ENCODE assay signal across 30 cellular contexts in genomic region chr19:3882041-3882384, GRCh38. TPM values are rescaled to one million over a fixed set of nuclear protein-coding genes. Genes with fewer than 3 reads are reported as not detected.
A peak's percentile ranks its signal among the peaks of the same experiment; 100 is the strongest.
DNase-seq lines count a peak whose midpoint lies in the region; ATAC-seq and TF ChIP-seq lines count a peak whose summit lies in the region.
"Had no signal": no experiment of that assay in that cellular context is flagged by ENCODE, and none has a peak within 500 bp of the region (broad histone marks: within the 10 kb centered on the region; RNA-seq: fewer than 3 reads in every experiment).

No MANE protein-coding gene starts in this region.

- H2AFZ ChIP-seq in Loucy (ENCODE audit: low read length) = peak overlapping the region; percentile 64; the same call in 1 of the 2 replicates

- peaks cover 0 to 14% (median 0%) of the 10 kb centered on the region in 11 experiments; a peak in 6 of 22 replicates for H4K20me1 ChIP-seq in BLaER1 treated with 17β-estradiol and CSF1 and Interleukin-3, amounts not matched to agents 10 nM and 100 nM
- no peaks in the 10 kb centered on the region for H4K20me1 ChIP-seq in Loucy (ENCODE audit: insufficient read depth, low read length, poor library complexity, severe bottlenecking)

- 38 to 39% methylated on average over 6 of the region's 6 CpGs for WGBS in endodermal cell (ENCODE audit: insufficient coverage in 1 of 2, insufficient read length in 1 of 2), 2 experiments

- H3K36me3 Mint-ChIP-seq in endodermal cell (ENCODE audit: low read depth) (no peaks in the 10 kb centered on the region), naive B cell (no peaks in the 10 kb centered on the region)

- H3K9me3 ChIP-seq in BLaER1 treated with 17β-estradiol and CSF1 and Interleukin-3, amounts not matched to agents 10 nM and 100 nM (replicated peaks in 1 of 11) = no peaks in the 10 kb centered on the region
- H3K9me3 ChIP-seq in Loucy (ENCODE audit: insufficient read depth, low read depth, low read length) (no peaks in the 10 kb centered on the region), endodermal cell (ENCODE audit: control insufficient read depth, low read length) (no peaks in the 10 kb centered on the region)
- H3K9me3 ChIP-seq: HAP-1, suprapubic skin, upper lobe of right lung had no signal

- H3K27ac Mint-ChIP-seq in endodermal cell (no peak overlapping the region), naive B cell (no peak overlapping the region)
- H3K27ac Mint-ChIP-seq: T-helper 2 cell treated with Interferon-gamma antibody and Interleukin-4, amounts not matched to agents 5 μg/mL and 100 μg/mL, for 36 hours had no signal

- peaks cover 30% of the 10 kb centered on the region for H3K27me3 Mint-ChIP-seq in endodermal cell (ENCODE audit: insufficient read depth)
- peaks cover 15 to 65% (median 33%) of the 10 kb centered on the region in 3 donors for H3K27me3 Mint-ChIP-seq in naive B cell

- no peak overlapping the region for H3K4me3 ChIP-seq in BLaER1 treated with 17β-estradiol and CSF1 and Interleukin-3, amounts not matched to agents 10 nM and 100 nM
- H3K4me3 ChIP-seq in Loucy (ENCODE audit: low read length, poor library complexity, severe bottlenecking) (peak overlapping the region; percentile 20), endodermal cell (ENCODE audit: low read length) (peak overlapping the region; percentile 57)
- H3K4me3 ChIP-seq: HAP-1, suprapubic skin, upper lobe of right lung had no signal

- peaks cover 5 to 7% (median 6%) of the 10 kb centered on the region in 10 experiments; a peak in 15 of 20 replicates for H3K4me1 ChIP-seq in BLaER1 treated with 17β-estradiol and CSF1 and Interleukin-3, amounts not matched to agents 10 nM and 100 nM
- H3K4me1 ChIP-seq in Loucy (ENCODE audit: insufficient read depth, low read length, poor library complexity, severe bottlenecking) = no peaks in the 10 kb centered on the region
- H3K4me1 ChIP-seq in endodermal cell (ENCODE audit: control insufficient read depth, insufficient read depth, low read length) = peaks cover 3% of the 10 kb centered on the region
- H3K4me1 ChIP-seq: HAP-1, upper lobe of right lung had no signal

- H3K9ac ChIP-seq in BLaER1 treated with 17β-estradiol and CSF1 and Interleukin-3, amounts not matched to agents 10 nM and 100 nM = no peak overlapping the region
- H3K9ac ChIP-seq in Loucy (ENCODE audit: low read depth, low read length, poor library complexity, severe bottlenecking) = no peak overlapping the region
- H3K9ac ChIP-seq in endodermal cell (ENCODE audit: extremely low read depth, low read length, poor library complexity, severe bottlenecking) = no peak overlapping the region

- no peaks in the 10 kb centered on the region for H3F3A ChIP-seq in Loucy (ENCODE audit: low read depth)

- no peaks in the 10 kb centered on the region for H3K79me2 ChIP-seq in Loucy (ENCODE audit: insufficient read depth, low read length)

- DNase-seq in endodermal cell = no peak
- no peak for DNase-seq in naive B cell
- DNase-seq: ACHN; activated CD4-positive, alpha-beta T cell treated with anti-CD3 and anti-CD28 coated beads, Interleukin-2, amount 50 U/mL, for 1 hour; activated T-cell treated with anti-CD3 and anti-CD28 coated beads, Interleukin-2, amount 50 U/mL, for 4 hours; dermis blood vessel endothelial cell; KG1; left cardiac atrium; mammary epithelial cell; NCI-H1436 treated with DMSO at 0.1 percent for 48 hours; PC-3; stimulated activated naive CD4-positive, alpha-beta T cell; upper lobe of right lung had no signal

- no peaks in the 10 kb centered on the region for H3K9me3 Mint-ChIP-seq in endodermal cell
- no peaks in the 10 kb centered on the region for H3K9me3 Mint-ChIP-seq in naive B cell
- H3K9me3 Mint-ChIP-seq: activated T-cell treated with anti-CD3 and anti-CD28 coated beads, Interleukin-2, amount 50 U/mL, for 4 hours; T-helper 2 cell treated with Interferon-gamma antibody and Interleukin-4, amounts not matched to agents 5 μg/mL and 100 μg/mL, for 36 hours had no signal

- ATAC-seq in naive B cell (ENCODE audit: low read depth in 2 of 2) (no peak), GM18858 (IDR thresholded peaks at IDR 0.05; ENCODE audit: unreplicated experiment) (no peak), GM21526 (IDR thresholded peaks at IDR 0.05; ENCODE audit: low FRiP score, unreplicated experiment) (no peak), GM18870 (IDR thresholded peaks at IDR 0.05; ENCODE audit: unreplicated experiment) (no peak), HG03457 (IDR thresholded peaks at IDR 0.05; ENCODE audit: unreplicated experiment) (no peak)
- ATAC-seq: activated T-cell treated with anti-CD3 and anti-CD28 coated beads, Interleukin-2, amount 50 U/mL, for 4 hours; left cardiac atrium; PC-3; Right ventricle myocardium inferior; SK-N-SH treated with all-trans-retinoic acid at 6 μM for 48 hours; upper lobe of right lung had no signal

- no peaks in the 10 kb centered on the region for H3K36me3 ChIP-seq in BLaER1 treated with 17β-estradiol and CSF1 and Interleukin-3, amounts not matched to agents 10 nM and 100 nM
- H3K36me3 ChIP-seq in Loucy (ENCODE audit: insufficient read depth, low read length) (no peaks in the 10 kb centered on the region), endodermal cell (ENCODE audit: control insufficient read depth, insufficient read depth, low read length) (no peaks in the 10 kb centered on the region)
- H3K36me3 ChIP-seq: HAP-1, suprapubic skin, upper lobe of right lung had no signal

- H3K27ac ChIP-seq in BLaER1 treated with 17β-estradiol and CSF1 and Interleukin-3, amounts not matched to agents 10 nM and 100 nM = no peak overlapping the region
- no peak overlapping the region for H3K27ac ChIP-seq in endodermal cell (ENCODE audit: low read depth, low read length)
- H3K27ac ChIP-seq: C4-2B, epithelial cell of prostate, suprapubic skin, upper lobe of right lung had no signal

- H3K27me3 ChIP-seq in BLaER1 treated with 17β-estradiol and CSF1 and Interleukin-3, amounts not matched to agents 10 nM and 100 nM = peaks cover 25 to 45% (median 33%) of the 10 kb centered on the region in 11 experiments
- H3K27me3 ChIP-seq in Loucy (ENCODE audit: insufficient read depth, low read length, poor library complexity, severe bottlenecking) (no peaks in the 10 kb centered on the region), endodermal cell (ENCODE audit: control insufficient read depth, insufficient read depth, low read length, poor library complexity, severe bottlenecking) (peaks cover 44% of the 10 kb centered on the region)

- no peaks in the 10 kb centered on the region for H3K9me2 ChIP-seq in Loucy (replicated peaks; ENCODE audit: low read depth, low read length)

- peaks cover 9% of the 10 kb centered on the region for H3K4me1 Mint-ChIP-seq in endodermal cell
- peaks cover 5 to 13% (median 6%) of the 10 kb centered on the region in 3 donors for H3K4me1 Mint-ChIP-seq in naive B cell

- H3K4me3 Mint-ChIP-seq in endodermal cell = peak overlapping the region; percentile 59
- H3K4me3 Mint-ChIP-seq in naive B cell = peak overlapping the region in 6 of 8 donors; percentile 39 to 80 (median 52)
- H3K4me3 Mint-ChIP-seq: activated T-cell treated with anti-CD3 and anti-CD28 coated beads, Interleukin-2, amount 50 U/mL, for 4 hours; T-helper 2 cell treated with Interferon-gamma antibody and Interleukin-4, amounts not matched to agents 5 μg/mL and 100 μg/mL, for 36 hours had no signal

- H3K4me2 ChIP-seq in BLaER1 treated with 17β-estradiol and CSF1 and Interleukin-3, amounts not matched to agents 10 nM and 100 nM = peak overlapping the region; percentile 33 to 74 (median 58); a peak in 21 of 22 replicates
- H3K4me2 ChIP-seq in Loucy (ENCODE audit: low read depth, low read length, poor library complexity, severe bottlenecking) = peak overlapping the region; percentile 46

- no peak for TF ChIP-seq CTCF in Loucy (conservative IDR thresholded peaks at IDR 0.05; ENCODE audit: low read length)
- TF ChIP-seq CTCF in endodermal cell (conservative IDR thresholded peaks at IDR 0.05) = no peak

RNA-seq across cellular contexts. Expression of gene ATCAY, which starts 1.5 kb away (rescaled TPM):
- total RNA-seq in endodermal cell = 1 to 10 TPM in 1 of 2 donors, under 1 TPM in 1; 0.58 to 2.8 TPM
- polyA plus RNA-seq in endodermal cell (2013, experiment 1 of 2) = 14.9 TPM
- polyA plus RNA-seq in endodermal cell (2013, experiment 2 of 2) = 12.9 TPM
- polyA plus RNA-seq in naive B cell (ENCODE audit: low read depth in 6 of 6) = not detected
- total RNA-seq: activated T-cell treated with anti-CD3 and anti-CD28 coated beads, Interleukin-2, amount 50 U/mL, for 4 hours; dermis blood vessel endothelial cell; glomerular endothelial cell; HT-29; left cardiac atrium; mammary epithelial cell; NCI-H460; osteoblast; PC-3; Right ventricle myocardium inferior; suprapubic skin; upper lobe of right lung had no signal
- polyA plus RNA-seq: mammary epithelial cell had no signal

RNA-seq across cellular contexts. Expression of gene ZFR2, which starts 13.2 kb away (rescaled TPM):
- 10 to 100 TPM; 16.4 to 24.6 TPM for total RNA-seq in endodermal cell
- 13.9 TPM for polyA plus RNA-seq in endodermal cell (2013, experiment 1 of 2)
- 12.6 TPM for polyA plus RNA-seq in endodermal cell (2013, experiment 2 of 2)
- polyA plus RNA-seq in naive B cell (ENCODE audit: low read depth in 6 of 6) = 1 to 10 TPM in 1 of 6 donors, under 1 TPM in 2, not detected in 3; 0.45 to 3.5 (median 0.95) TPM
- total RNA-seq: HT-29, mammary epithelial cell, NCI-H460, osteoblast, PC-3, Right ventricle myocardium inferior had no signal
- polyA plus RNA-seq: mammary epithelial cell had no signal

RNA-seq across cellular contexts. Expression of gene NMRK2, which starts 50.9 kb away (rescaled TPM):
- 10 to 100 TPM; 22.1 to 36.4 TPM for total RNA-seq in endodermal cell
- 8.8 TPM for polyA plus RNA-seq in endodermal cell (2013, experiment 1 of 2)
- 6.7 TPM for polyA plus RNA-seq in endodermal cell (2013, experiment 2 of 2)
- not detected for polyA plus RNA-seq in naive B cell (ENCODE audit: low read depth in 6 of 6)
- total RNA-seq: activated T-cell treated with anti-CD3 and anti-CD28 coated beads, Interleukin-2, amount 50 U/mL, for 4 hours; dermis blood vessel endothelial cell; glomerular endothelial cell; HT-29; mammary epithelial cell; NCI-H460; osteoblast; PC-3; suprapubic skin had no signal
- polyA plus RNA-seq: mammary epithelial cell had no signal

Comparison
In these comparisons a context has a peak if more than half of its experiments do, and no peak if none do; other contexts are left out.
1. H3K4me3 ChIP-seq: peak in Loucy (single experiment) and endodermal cell (single experiment); none in BLaER1 treated with 17β-estradiol and CSF1 and Interleukin-3, amounts not matched to agents 10 nM and 100 nM (0 of 10).